8 cellular contexts compared by ENCODE assay signal in the genomic region with DNA sequence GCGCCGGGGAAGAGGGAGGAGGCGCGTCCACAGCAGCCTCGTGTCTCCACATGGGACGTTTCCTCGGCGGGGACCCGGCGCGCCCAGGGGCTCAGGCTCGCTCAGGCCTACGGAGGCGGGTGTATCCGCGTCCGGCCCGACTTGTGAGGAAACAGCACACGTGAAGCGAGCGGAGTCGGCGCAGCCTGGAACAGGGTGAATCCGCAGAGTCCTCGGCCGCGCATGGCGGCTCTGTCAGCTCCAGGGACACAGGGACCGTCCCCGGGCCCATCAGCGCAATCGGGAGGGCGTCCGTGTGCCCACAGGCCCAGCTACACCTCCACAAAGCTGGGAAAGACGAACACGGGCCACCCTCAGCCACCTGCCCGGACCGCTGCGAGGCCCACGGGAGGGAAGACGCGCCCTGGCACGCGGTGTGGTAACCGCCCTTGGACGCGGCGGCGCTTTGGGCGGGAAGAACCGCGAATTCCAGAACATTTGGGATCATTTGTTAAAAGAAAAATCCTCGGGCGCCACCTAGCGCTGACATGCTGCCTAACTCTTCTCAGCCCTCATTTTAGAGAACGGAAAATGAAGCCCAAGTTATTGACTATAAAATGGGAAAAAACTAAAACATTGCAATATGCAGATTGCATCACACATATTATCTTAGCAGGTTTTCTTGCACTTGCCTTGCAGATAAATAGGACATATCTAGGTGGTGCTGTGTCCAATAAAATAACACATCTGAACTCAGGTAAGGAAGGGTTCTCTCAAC. TPM values are rescaled to one million over a fixed set of nuclear protein-coding genes. Genes with fewer than 3 reads are reported as not detected.
DNase-seq lines count a peak whose midpoint lies in the region; ATAC-seq and TF ChIP-seq lines count a peak whose summit lies in the region.

No MANE protein-coding gene starts in this region.

- H3K4me3 Mint-ChIP-seq in central memory CD8-positive, alpha-beta T cell: peak overlapping the region; percentile 77

- peaks cover 4% of the 10 kb centered on the region for H3K4me1 Mint-ChIP-seq in central memory CD8-positive, alpha-beta T cell

- H3K9ac ChIP-seq in BLaER1 treated with 17β-estradiol and CSF1 and Interleukin-3, amounts not matched to agents 10 nM and 100 nM: peak overlapping the region; percentile 17 to 68 (median 56); a peak in 18 of 22 replicates
- no peak overlapping the region for H3K9ac ChIP-seq in MM.1S (ENCODE audit: low read length)

- peak overlapping the region; percentile 39 for H2AFZ ChIP-seq in MM.1S (ENCODE audit: low read length)

- no peaks in the 10 kb centered on the region for H3F3A ChIP-seq in MM.1S (ENCODE audit: insufficient read depth, low read length)

- H3K27me3 Mint-ChIP-seq in central memory CD8-positive, alpha-beta T cell: peaks cover 9% of the 10 kb centered on the region

- H3K27me3 ChIP-seq in BLaER1 treated with 17β-estradiol and CSF1 and Interleukin-3, amounts not matched to agents 10 nM and 100 nM: peaks cover 0 to 18% (median 0%) of the 10 kb centered on the region in 11 experiments; a peak in 7 of 22 replicates
- no peaks in the 10 kb centered on the region for H3K27me3 ChIP-seq in MM.1S (replicated peaks; ENCODE audit: insufficient read depth, low read length)

- DNase-seq in MM.1S: no peak
- peak in 1 of 2 donors; percentile 35 for DNase-seq in central memory CD8-positive, alpha-beta T cell (ENCODE audit: low spot score in 2 of 2)
- peak; percentile 74 for DNase-seq in kidney tubule cell (ENCODE audit: low spot score)
- DNase-seq in stimulated activated CD4-positive, alpha-beta T cell treated with anti-CD3 and anti-CD28 coated beads, Interleukin-1b, Interleukin-23, amount 100 ng/mL, for 4 hours (ENCODE audit: low read depth in 2 of 2): peak; percentile 41 to 52
- no peak for DNase-seq in occipital lobe (lab: John Stamatoyannopoulos, UW)

- H3K4me3 ChIP-seq in BLaER1 treated with 17β-estradiol and CSF1 and Interleukin-3, amounts not matched to agents 10 nM and 100 nM: peak overlapping the region; percentile 24 to 60 (median 48); a peak in 18 of 20 replicates
- no peak overlapping the region for H3K4me3 ChIP-seq in MM.1S (ENCODE audit: low read length)

- H3K9me2 ChIP-seq in MM.1S (replicated peaks; ENCODE audit: insufficient read depth, low read length): no peaks in the 10 kb centered on the region

- H3K27ac ChIP-seq in BLaER1 treated with 17β-estradiol and CSF1 and Interleukin-3, amounts not matched to agents 10 nM and 100 nM: peak overlapping the region in 8 of 11 experiments; percentile 28 to 60 (median 48); a peak in 14 of 22 replicates
- H3K27ac ChIP-seq in MM.1S (ENCODE audit: low read length): no peak overlapping the region
- H3K27ac ChIP-seq in VCaP: no peak overlapping the region

- H3K4me2 ChIP-seq in BLaER1 treated with 17β-estradiol and CSF1 and Interleukin-3, amounts not matched to agents 10 nM and 100 nM: peak overlapping the region; percentile 80 to 96 (median 90)
- H3K4me2 ChIP-seq in MM.1S (ENCODE audit: low read depth, low read length): peak overlapping the region; percentile 27; the same call in 1 of the 2 replicates

- TF ChIP-seq CTCF in MM.1S (IDR thresholded peaks at IDR 0.05; ENCODE audit: low read length) (peak; percentile 75), VCaP (conservative IDR thresholded peaks at IDR 0.05) (peak; percentile 88)

- H3K9me3 ChIP-seq in BLaER1 treated with 17β-estradiol and CSF1 and Interleukin-3, amounts not matched to agents 10 nM and 100 nM (replicated peaks in 1 of 11): peaks cover 0 to 5% (median 0%) of the 10 kb centered on the region in 11 experiments; a peak in 3 of 22 replicates
- no peaks in the 10 kb centered on the region for H3K9me3 ChIP-seq in MM.1S (replicated peaks; ENCODE audit: insufficient read depth, low read length)

- peak; percentile 60 for ATAC-seq in GM19372 (IDR thresholded peaks at IDR 0.05; ENCODE audit: low read depth, unreplicated experiment)
- peak; percentile 28 for ATAC-seq in central memory CD8-positive, alpha-beta T cell (replicated peaks; ENCODE audit: extremely low read depth, poor library complexity, severe bottlenecking)

- H3K36me3 Mint-ChIP-seq in central memory CD8-positive, alpha-beta T cell (ENCODE audit: insufficient read depth): peaks cover 3% of the 10 kb centered on the region

- H4K20me1 ChIP-seq in BLaER1 treated with 17β-estradiol and CSF1 and Interleukin-3, amounts not matched to agents 10 nM and 100 nM: no peaks in the 10 kb centered on the region
- no peaks in the 10 kb centered on the region for H4K20me1 ChIP-seq in MM.1S (ENCODE audit: insufficient read depth, low read length)

- no peaks in the 10 kb centered on the region for H3K36me3 ChIP-seq in BLaER1 treated with 17β-estradiol and CSF1 and Interleukin-3, amounts not matched to agents 10 nM and 100 nM
- no peaks in the 10 kb centered on the region for H3K36me3 ChIP-seq in MM.1S (replicated peaks; ENCODE audit: insufficient read depth, low read length)

- no peaks in the 10 kb centered on the region for H3K79me2 ChIP-seq in MM.1S (ENCODE audit: low read length)

- H3K27ac Mint-ChIP-seq in central memory CD8-positive, alpha-beta T cell (ENCODE audit: low read depth): peak overlapping the region; percentile 54

- peaks cover 5 to 47% (median 39%) of the 10 kb centered on the region in 10 experiments; a peak in 19 of 20 replicates for H3K4me1 ChIP-seq in BLaER1 treated with 17β-estradiol and CSF1 and Interleukin-3, amounts not matched to agents 10 nM and 100 nM
- H3K4me1 ChIP-seq in MM.1S (ENCODE audit: low read length): no peaks in the 10 kb centered on the region

- H3K9me3 Mint-ChIP-seq in central memory CD8-positive, alpha-beta T cell: no peaks in the 10 kb centered on the region

RNA-seq across cellular contexts. Expression of a gene that starts 40.4 kb away (rescaled TPM):
- 19.8 TPM for total RNA-seq in occipital lobe

Comparison
In these comparisons a context has a peak if more than half of its experiments do, and no peak if none do; other contexts are left out.
1. H3K27ac ChIP-seq: peak in BLaER1 treated with 17β-estradiol and CSF1 and Interleukin-3, amounts not matched to agents 10 nM and 100 nM (8 of 11); none in MM.1S (single experiment) and VCaP (single experiment).
2. DNase-seq: peak in kidney tubule cell (single experiment) and stimulated activated CD4-positive, alpha-beta T cell treated with anti-CD3 and anti-CD28 coated beads, Interleukin-1b, Interleukin-23, amount 100 ng/mL, for 4 hours (2 of 2); none in MM.1S (single experiment) and occipital lobe (single experiment).